Comparison of ENCODE assay signal across 10 cellular contexts in genomic region chr10:122911889-122912484, GRCh38. TPM values are rescaled to one million over a fixed set of nuclear protein-coding genes. Genes with fewer than 3 reads are reported as not detected.
DNase-seq lines count a peak whose midpoint lies in the region; ATAC-seq and TF ChIP-seq lines count a peak whose summit lies in the region.
"Had no signal": no experiment of that assay in that cellular context is flagged by ENCODE, and none has a peak within 500 bp of the region (broad histone marks: within the 10 kb centered on the region; RNA-seq: fewer than 3 reads in every experiment).

No MANE protein-coding gene starts in this region.

- no peak overlapping the region for H3K18ac ChIP-seq in IMR-90 (ENCODE audit: low read depth, low read length)

- H3K56ac ChIP-seq in IMR-90 (ENCODE audit: extremely low read depth, insufficient read depth, low read length), result no peak overlapping the region

- peaks cover 0 to 7% (median 2%) of the 10 kb centered on the region in 8 donors for H3K9me3 Mint-ChIP-seq in CD4-positive, alpha-beta memory T cell

- H3K27me3 Mint-ChIP-seq in CD4-positive, alpha-beta memory T cell, result peaks cover 3 to 9% of the 10 kb centered on the region in 2 donors

- no peaks in the 10 kb centered on the region for H3K9me3 ChIP-seq in CD4-positive, alpha-beta memory T cell (ENCODE audit: control insufficient read depth in 1 of 2, low read length in 2 of 2)
- H3K9me3 ChIP-seq in IMR-90 (ENCODE audit: control insufficient read depth, insufficient read depth, low read length), result no peaks in the 10 kb centered on the region
- no peaks in the 10 kb centered on the region for H3K9me3 ChIP-seq in prostate gland

- H3K9ac ChIP-seq in IMR-90 (ENCODE audit: low read depth, low read length), result no peak overlapping the region

- ATAC-seq in IMR-90 (ENCODE audit: low read depth) (peak; percentile 99), esophagus mucosa (peak; percentile 83), HG03432 (IDR thresholded peaks at IDR 0.05; ENCODE audit: unreplicated experiment) (no peak), HG03457 (IDR thresholded peaks at IDR 0.05; ENCODE audit: unreplicated experiment) (no peak), GM18511 (IDR thresholded peaks at IDR 0.05; ENCODE audit: unreplicated experiment) (no peak)

- intact Hi-C loops in CD4-positive, alpha-beta memory T cell (cut with micrococcal nuclease), result no loop called here
- intact Hi-C loops in IMR-90 (cut with micrococcal nuclease), result no loop called here
- intact Hi-C loops in prostate gland (cut with DNase I), result no loop called here

- H3K79me1 ChIP-seq in IMR-90 (ENCODE audit: low read depth in 1 of 2, low read length in 2 of 2), result no peaks in the 10 kb centered on the region

- no peak overlapping the region for H3K4me2 ChIP-seq in IMR-90 (ENCODE audit: low read depth, low read length)

- POLR2A ChIA-PET in CD4-positive, alpha-beta memory T cell (lab: Charles Lee; ENCODE audit: partially characterized antibody), result no interaction called here
- POLR2A ChIA-PET in IMR-90 (lab: Charles Lee; ENCODE audit: unreplicated experiment), result no interaction called here

- no peak overlapping the region for H3K4ac ChIP-seq in IMR-90 (ENCODE audit: low read depth, low read length)

- H3K27me3 ChIP-seq in CD4-positive, alpha-beta memory T cell (ENCODE audit: insufficient read depth, low read length), result no peaks in the 10 kb centered on the region
- no peaks in the 10 kb centered on the region for H3K27me3 ChIP-seq in IMR-90 (ENCODE audit: control insufficient read depth, insufficient read depth, low read length)
- H3K27me3 ChIP-seq in prostate gland (replicated peaks; ENCODE audit: insufficient read depth), result no peaks in the 10 kb centered on the region

- H2AK5ac ChIP-seq in IMR-90 (ENCODE audit: low read depth, low read length), result no peak overlapping the region

- H3K27ac ChIP-seq in CD4-positive, alpha-beta memory T cell (ENCODE audit: low read depth, low read length), result no peak overlapping the region
- H3K27ac ChIP-seq in IMR-90 (ENCODE audit: insufficient read depth, low read length) (no peak overlapping the region), prostate gland (no peak overlapping the region)

- H3K4me3 Mint-ChIP-seq in CD4-positive, alpha-beta memory T cell, result no peak overlapping the region
- H3K4me3 Mint-ChIP-seq: brain had no signal

- H4K5ac ChIP-seq in IMR-90 (ENCODE audit: low read depth, low read length), result no peak overlapping the region

- H2BK120ac ChIP-seq in IMR-90 (ENCODE audit: low read depth, low read length), result no peak overlapping the region

- no peak overlapping the region for H2BK15ac ChIP-seq in IMR-90 (ENCODE audit: low read depth, low read length)

- peak overlapping the region; percentile 23 for H2AK9ac ChIP-seq in IMR-90 (replicated peaks; ENCODE audit: low read depth, low read length, poor library complexity)

- no TSS peak for BruUV-seq in IMR-90 (replicated peaks; lab: Mats Ljungman, UMichigan)

- no peak overlapping the region for H4K8ac ChIP-seq in IMR-90 (ENCODE audit: low read depth in 2 of 2, low read length in 2 of 2)

- TF ChIP-seq POLR2A in IMR-90 (IDR thresholded peaks at IDR 0.05; ENCODE audit: low read depth, low read length) (no peak), prostate gland (IDR thresholded peaks at IDR 0.05) (no peak)

- H3K23ac ChIP-seq in IMR-90 (ENCODE audit: low read depth, low read length), result no peak overlapping the region

- no peaks in the 10 kb centered on the region for H3K36me3 ChIP-seq in CD4-positive, alpha-beta memory T cell (ENCODE audit: insufficient read depth, low read length)
- H3K36me3 ChIP-seq in IMR-90 (ENCODE audit: control insufficient read depth, insufficient read depth, low read length), result no peaks in the 10 kb centered on the region
- H3K36me3 ChIP-seq in prostate gland, result no peaks in the 10 kb centered on the region

- no peak overlapping the region for H3K27ac Mint-ChIP-seq in CD4-positive, alpha-beta memory T cell
- H3K27ac Mint-ChIP-seq: brain had no signal

- no peak for TF ChIP-seq RAD21 in IMR-90 (IDR thresholded peaks at IDR 0.05; ENCODE audit: low read length)

- WGBS in IMR-90 (ENCODE audit: extremely low coverage in 2 of 2, insufficient read length in 1 of 2), 2 experiments, result 0% methylated on average over 1 of the region's 5 CpGs; no CpG with 5 or more reads in 1 of the 2 experiments
- 28% methylated on average over 5 of the region's 5 CpGs for WGBS in prostate gland

- H2BK20ac ChIP-seq in IMR-90 (ENCODE audit: low read depth, low read length), result no peak overlapping the region

- H4K20me1 ChIP-seq in IMR-90 (ENCODE audit: insufficient read depth, low read length), result 0 out of 2 replicates have a peak, but pooled peaks cover 3% of the 10 kb centered on the region

- no peaks in the 10 kb centered on the region for H3K4me1 ChIP-seq in CD4-positive, alpha-beta memory T cell (ENCODE audit: insufficient read depth, low read length)
- H3K4me1 ChIP-seq in IMR-90 (ENCODE audit: control insufficient read depth, insufficient read depth, low read length) (no peaks in the 10 kb centered on the region), prostate gland (replicated peaks) (no peaks in the 10 kb centered on the region)

- no peak overlapping the region for H2BK5ac ChIP-seq in IMR-90 (ENCODE audit: low read depth, low read length, poor library complexity, severe bottlenecking)

- dilution Hi-C loops in IMR-90 (cut with HindIII; ENCODE audit: low sequenced_read_pairs, unreplicated experiment), result no loop called here

- in situ Hi-C loops in IMR-90 (cut with MboI; ENCODE audit: low sequenced_read_pairs), result no loop called here

- no peak overlapping the region for H4K91ac ChIP-seq in IMR-90 (ENCODE audit: insufficient read depth, low read depth, low read length)

- no peak overlapping the region for H3K14ac ChIP-seq in IMR-90 (replicated peaks; ENCODE audit: low read depth, low read length)

- no peak overlapping the region for H3K4me3 ChIP-seq in CD4-positive, alpha-beta memory T cell (ENCODE audit: low read length in 2 of 2)
- no peak overlapping the region for H3K4me3 ChIP-seq in IMR-90 (ENCODE audit: insufficient read depth, low read depth, low read length)
- H3K4me3 ChIP-seq in prostate gland, result no peak overlapping the region

- H3K4me1 Mint-ChIP-seq in CD4-positive, alpha-beta memory T cell, result no peaks in the 10 kb centered on the region
- H3K4me1 Mint-ChIP-seq: brain had no signal

- CTCF ChIA-PET in CD4-positive, alpha-beta memory T cell (lab: Charles Lee; ENCODE audit: partially characterized antibody), result interaction anchor here (0.9 kb wide), 1 partner anchor 16 kb away, joined by 3 read pairs; no protein-coding TSS in a partner anchor
- CTCF ChIA-PET in IMR-90 (lab: Yijun Ruan, JAX), result no interaction called here

- peak overlapping the region; percentile 56 for H2AFZ ChIP-seq in IMR-90 (replicated peaks; ENCODE audit: low read length, poor library complexity)

- peaks cover 0 to 3% of the 10 kb centered on the region in 2 donors for H3K36me3 Mint-ChIP-seq in CD4-positive, alpha-beta memory T cell
- H3K36me3 Mint-ChIP-seq: brain had no signal

- peak; percentile 41 to 60 (median 43) for DNase-seq in CD4-positive, alpha-beta memory T cell
- DNase-seq in IMR-90 (peak; percentile 52), prostate gland (ENCODE audit: low spot score) (peak; percentile 8)
- peak; percentile 42 to 44 for DNase-seq in activated CD4-positive, alpha-beta T cell treated with anti-CD3 and anti-CD28 coated beads, Interleukin-2, amount 50 U/mL, for 4 hours

- H3K9me1 ChIP-seq in IMR-90 (ENCODE audit: insufficient read depth, low read length), result no peaks in the 10 kb centered on the region

- TF ChIP-seq CTCF in IMR-90 (conservative IDR thresholded peaks at IDR 0.05; ENCODE audit: low read depth, low read length) (no peak), prostate gland (IDR thresholded peaks at IDR 0.05) (no peak)

TF ChIP-seq in IMR-90, 13 proteins besides CTCF, POLR2A, EP300 and RAD21:
- no peak for TF ChIP-seq ELK1 (IDR thresholded peaks at IDR 0.05; ENCODE audit: borderline replicate concordance, low read depth, low read length)
- TF ChIP-seq RCOR1 (IDR thresholded peaks at IDR 0.05; ENCODE audit: insufficient replicate concordance, low read length), result peak; percentile 97
- TF ChIP-seq SMC3 (IDR thresholded peaks at IDR 0.05; ENCODE audit: low read depth, low read length), result peak; percentile 18; the same call in 1 of the 2 replicates
TF ChIP-seq in IMR-90: peak in this region for 2.

RNA-seq across cellular contexts. Expression of gene FAM24A, which starts 1.6 kb away (rescaled TPM):
- not detected for total RNA-seq in CD4-positive, alpha-beta memory T cell
- polyA plus RNA-seq in CD4-positive, alpha-beta memory T cell, result not detected
- not detected in 2 replicates for total RNA-seq in IMR-90 (2012; rRNA removed)
- polyA plus RNA-seq in IMR-90 (2012; rRNA removed), result not detected in 2 replicates
- polyA plus RNA-seq in IMR-90 (2012; cell fraction: cytosol; rRNA removed), result not detected in 2 replicates
- not detected in 2 replicates for polyA plus RNA-seq in IMR-90 (2012; cell fraction: nucleus; rRNA removed; ENCODE audit: low replicate concordance)
- not detected for total RNA-seq in esophagus mucosa
- total RNA-seq in prostate gland, result not detected
- total RNA-seq: temporal lobe had no signal

RNA-seq across cellular contexts. Expression of gene FAM24B, which starts 32.6 kb away (rescaled TPM):
- 10 to 100 TPM; 10.8 to 12.8 TPM for total RNA-seq in CD4-positive, alpha-beta memory T cell
- polyA plus RNA-seq in CD4-positive, alpha-beta memory T cell, result 10 to 100 TPM in 1 of 2 donors, 1 to 10 TPM in 1; 7.2 to 14.5 TPM
- total RNA-seq in IMR-90 (2012; rRNA removed) (1.6 and 2.2 TPM in 2 replicates), esophagus mucosa (2.0 TPM), prostate gland (1 to 10 TPM; 5.7 to 5.9 TPM)
- polyA plus RNA-seq in IMR-90 (2012; rRNA removed), result 3.4 and 4.3 TPM in 2 replicates
- polyA plus RNA-seq in IMR-90 (2012; cell fraction: cytosol; rRNA removed), result 2.4 and 4.4 TPM in 2 replicates
- 1.3 and 9.8 TPM in 2 replicates for polyA plus RNA-seq in IMR-90 (2012; cell fraction: nucleus; rRNA removed; ENCODE audit: low replicate concordance)

RNA-seq across cellular contexts. Expression of gene C10orf88, which starts 42.0 kb away (rescaled TPM):
- 10 to 100 TPM; 10.5 to 12.3 TPM for total RNA-seq in CD4-positive, alpha-beta memory T cell
- polyA plus RNA-seq in CD4-positive, alpha-beta memory T cell, result 1 to 10 TPM; 8.1 to 9.6 TPM
- total RNA-seq in IMR-90 (2012; rRNA removed) (12.2 and 16.4 TPM in 2 replicates), esophagus mucosa (4.7 TPM), prostate gland (10 to 100 TPM in 1 of 2 donors, 1 to 10 TPM in 1; 6.6 to 15.2 TPM)
- polyA plus RNA-seq in IMR-90 (2012; rRNA removed), result 4.0 and 5.9 TPM in 2 replicates
- polyA plus RNA-seq in IMR-90 (2012; cell fraction: cytosol; rRNA removed), result 0.79 and 1.4 TPM in 2 replicates
- 0.58 and 8.4 TPM in 2 replicates for polyA plus RNA-seq in IMR-90 (2012; cell fraction: nucleus; rRNA removed; ENCODE audit: low replicate concordance)

Comparison
In these comparisons a context has a peak if more than half of its experiments do, and no peak if none do; other contexts are left out.
1. ATAC-seq: peak in IMR-90 (single experiment) and esophagus mucosa (single experiment); none in HG03432 (single experiment), HG03457 (single experiment) and GM18511 (single experiment).
2. Peak in every context shown above with its lines, with median percentiles within 50 percentile points of each other: DNase-seq.